8 cellular contexts compared by ENCODE assay signal in the genomic region with DNA sequence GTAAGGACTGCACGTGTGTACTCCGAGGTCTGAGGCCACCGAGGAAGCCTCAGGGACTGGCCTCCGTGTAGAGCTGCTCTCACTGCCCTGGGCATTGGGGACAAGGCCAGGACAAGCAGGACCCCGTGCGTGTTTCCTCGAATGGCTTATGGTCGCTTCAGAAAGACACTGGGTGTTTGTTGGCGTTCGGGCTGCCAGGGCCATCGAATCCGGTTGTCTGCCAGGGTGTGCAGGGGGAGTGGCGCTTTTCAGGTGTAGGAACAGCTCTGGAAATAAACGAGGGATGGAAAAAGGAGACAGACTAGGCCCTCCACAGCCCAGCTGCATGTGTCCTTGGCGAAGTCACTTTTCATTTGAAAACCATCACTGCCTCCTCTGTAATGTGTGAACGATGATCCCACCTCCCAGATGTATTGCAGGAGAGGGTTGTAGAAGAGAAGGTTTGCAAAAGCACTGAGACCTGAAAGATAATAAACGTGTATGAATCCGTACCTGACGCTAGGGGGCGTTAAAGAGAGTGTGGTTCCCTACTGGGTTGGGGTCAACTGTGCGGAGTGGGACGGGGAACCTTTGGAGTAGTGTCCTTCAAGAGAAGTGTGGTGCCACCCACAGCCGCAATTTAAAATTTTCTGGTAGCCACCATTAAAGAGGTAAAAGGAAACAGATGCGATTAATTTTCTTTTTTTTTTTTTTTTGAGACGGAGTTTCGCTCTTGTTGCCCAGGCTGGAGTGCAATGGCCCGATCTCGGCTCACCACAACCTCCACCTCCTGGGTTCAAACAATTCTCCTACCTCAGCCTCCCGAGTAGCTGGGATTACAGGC. TPM values are rescaled to one million over a fixed set of nuclear protein-coding genes. Genes with fewer than 3 reads are reported as not detected.
A peak's percentile ranks its signal among the peaks of the same experiment; 100 is the strongest.
DNase-seq lines count a peak whose midpoint lies in the region; ATAC-seq, FAIRE-seq and TF ChIP-seq lines count a peak whose summit lies in the region.

No MANE protein-coding gene starts in this region.

- H3K36me3 ChIP-seq in Panc1 (ENCODE audit: control insufficient read depth, insufficient read depth, low read length) (0 out of 2 replicates have a peak, but pooled peaks cover 2% of the 10 kb centered on the region), GM12878 (ENCODE audit: control insufficient read depth in 2 of 2, insufficient read depth in 2 of 2, low read length in 1 of 2) (no peaks in the 10 kb centered on the region)

- TF ChIP-seq CTCF in AG04450 (IDR thresholded peaks at IDR 0.05; ENCODE audit: low read depth, low read length) (peak; percentile 53), GM12875 (IDR thresholded peaks at IDR 0.05; ENCODE audit: borderline replicate concordance, insufficient read depth, low read depth, low read length) (peak; percentile 66), Panc1 (IDR thresholded peaks at IDR 0.05) (peak; percentile 91), GM12878 (IDR thresholded peaks at IDR 0.05 in 2 of 3, conservative IDR thresholded peaks at IDR 0.05 in 1 of 3; ENCODE audit: control insufficient read depth in 2 of 3, extremely low read depth in 1 of 3, insufficient read depth in 1 of 3, low read depth in 3 of 3, low read length in 3 of 3) (peak; percentile 60 to 86 (median 68))

- H3K27ac ChIP-seq in AG04450 (ENCODE audit: low read depth, low read length) (no peak overlapping the region), Panc1 (ENCODE audit: low read length) (peak overlapping the region; percentile 70; the same call in 1 of the 2 replicates), GM12878 (ENCODE audit: control insufficient read depth, insufficient read depth) (peak overlapping the region; percentile 27; the same call in 1 of the 2 replicates)

- intact Hi-C loops in Panc1 (cut with micrococcal nuclease; ENCODE audit: unreplicated experiment) = no loop called here
- intact Hi-C loops in GM12878 (cut with micrococcal nuclease; ENCODE audit: unreplicated experiment) = loop anchor here (2.0 kb wide), 1 partner anchor 24 kb away; no protein-coding TSS in a partner anchor

- peak overlapping the region; percentile 30; the same call in 1 of the 2 replicates for H3K9ac ChIP-seq in GM12878 (ENCODE audit: control insufficient read depth, insufficient read depth, low read length)

- no peak for TF ChIP-seq POLR2A in GM12878 (IDR thresholded peaks at IDR 0.05; ENCODE audit: low read depth, low read length)

- in situ Hi-C loops in Panc1 (cut with HindIII; ENCODE audit: low pct_unique_long_range_greater_than_20kb, low sequenced_read_pairs) (no loop called here), GM12878 (cut with MboI) (no loop called here)

- DNase-seq in AG04450 (ENCODE audit: low read depth, low spot score) (no peak), Panc1 (ENCODE audit: low read depth, low spot score) (no peak), GM12878 (ENCODE audit: low read depth, low spot score) (no peak), OCI-M2 (lab: John Stamatoyannopoulos, UW; ENCODE audit: unreplicated experiment) (no peak), islet precursor cell (no peak)

- RAD21 ChIA-PET in GM12878 (lab: Charles Lee; ENCODE audit: unreplicated experiment) = interaction anchor here (0.7 to 5.0 kb wide), 4 partner anchors 24 to 399 kb away, joined by 3 to 38 read pairs (median 4); no protein-coding TSS in a partner anchor

- CTCF ChIA-PET in AG04450 (lab: Charles Lee) = interaction anchor here (0.9 to 2.2 kb wide), 4 partner anchors 9 to 70 kb away, joined by 4 to 9 read pairs (median 6); no protein-coding TSS in a partner anchor
- CTCF ChIA-PET in Panc1 (lab: Charles Lee) = interaction anchor here (0.6 to 0.7 kb wide), 2 partner anchors 29 to 82 kb away, joined by 6 to 10 read pairs; no protein-coding TSS in a partner anchor
- CTCF ChIA-PET in GM12878 (lab: Yijun Ruan, JAX) = interaction anchor here (0.7 to 21.2 kb wide), 14 partner anchors 10 to 73 kb away, joined by 3 to 396 read pairs (median 4); no protein-coding TSS in a partner anchor

- no peak for TF ChIP-seq EP300 in GM12878 (IDR thresholded peaks at IDR 0.05; ENCODE audit: borderline replicate concordance in 1 of 2, control insufficient read depth in 1 of 2, low read depth in 2 of 2, low read length in 2 of 2)

- SMC1A ChIA-PET in GM12878 (lab: Charles Lee; ENCODE audit: uncharacterized antibody, unreplicated experiment) = interaction anchor here (0.9 to 7.4 kb wide), 4 partner anchors 11 to 31 kb away, joined by 4 to 67 read pairs (median 6); a partner anchor contains a TSS

- no peaks in the 10 kb centered on the region for H3K79me2 ChIP-seq in GM12878 (ENCODE audit: control insufficient read depth, insufficient read depth, low read length)

- peak overlapping the region; percentile 45 for H3K4me2 ChIP-seq in GM12878 (ENCODE audit: control insufficient read depth, insufficient read depth)

- H3K4me1 ChIP-seq in Panc1 (ENCODE audit: control insufficient read depth, insufficient read depth, low read length) (peaks cover 9% of the 10 kb centered on the region), GM12878 (ENCODE audit: control insufficient read depth, insufficient read depth, low read length) (peaks cover 25% of the 10 kb centered on the region), mononuclear cell (ENCODE audit: insufficient read depth, low read length) (peaks cover 53% of the 10 kb centered on the region)

- peak overlapping the region; percentile 62 for H2AFZ ChIP-seq in GM12878 (ENCODE audit: control insufficient read depth, low read depth, low read length)

- BruUV-seq in Panc1 (replicated peaks; lab: Mats Ljungman, UMichigan) = no TSS peak
- no TSS peak for BruUV-seq in GM12878 (replicated peaks; lab: Mats Ljungman, UMichigan)

- H3K27me3 ChIP-seq in AG04450 (ENCODE audit: control insufficient read depth, insufficient read depth, low read length) (peaks cover 28% of the 10 kb centered on the region), Panc1 (ENCODE audit: control insufficient read depth, insufficient read depth, low read length) (no peaks in the 10 kb centered on the region), GM12878 (replicated peaks in 1 of 2; ENCODE audit: control insufficient read depth in 2 of 2, insufficient read depth in 2 of 2, low read length in 1 of 2) (no peaks in the 10 kb centered on the region), mononuclear cell (ENCODE audit: insufficient read depth, low read length) (no peaks in the 10 kb centered on the region)

- H4K20me1 ChIP-seq in GM12878 (ENCODE audit: control insufficient read depth, insufficient read depth) = no peaks in the 10 kb centered on the region

- POLR2A ChIA-PET in AG04450 (lab: Yijun Ruan, JAX) (interaction anchor here (0.7 to 1.0 kb wide), 2 partner anchors 28 to 191 kb away, joined by 3 to 6 read pairs; no protein-coding TSS in a partner anchor), Panc1 (lab: Charles Lee) (no interaction called here), GM12878 (lab: Charles Lee) (interaction anchor here (0.7 to 2.0 kb wide), 8 partner anchors 21 to 365 kb away, joined by 3 to 10 read pairs (median 6); no protein-coding TSS in a partner anchor)

- peak; percentile 26; the same call in 1 of the 2 replicates for TF ChIP-seq RAD21 in GM12878 (IDR thresholded peaks at IDR 0.05; ENCODE audit: insufficient read depth, low read depth, low read length)

- H3K9me3 ChIP-seq in AG04450 (ENCODE audit: control insufficient read depth, insufficient read depth, low read length) (no peaks in the 10 kb centered on the region; the same call in 1 of the 2 replicates), Panc1 (ENCODE audit: control insufficient read depth, insufficient read depth, low read depth, low read length) (no peaks in the 10 kb centered on the region), GM12878 (replicated peaks; ENCODE audit: control insufficient read depth, insufficient read depth, low read length) (no peaks in the 10 kb centered on the region), mononuclear cell (ENCODE audit: low read depth, low read length) (no peaks in the 10 kb centered on the region)

- H3K4me3 ChIP-seq in AG04450 (ENCODE audit: low read depth, low read length) = no peak overlapping the region
- H3K4me3 ChIP-seq in GM12875 (ENCODE audit: low read depth, low read length) = no peak overlapping the region
- no peak overlapping the region for H3K4me3 ChIP-seq in Panc1 (ENCODE audit: low read depth in 2 of 2, low read length in 2 of 2)
- peak overlapping the region; percentile 34; the same call in 1 of the 2 replicates for H3K4me3 ChIP-seq in GM12878
- H3K4me3 ChIP-seq in mononuclear cell (ENCODE audit: low read length) = peak overlapping the region; percentile 13

- WGBS in GM12878 (ENCODE audit: insufficient coverage, insufficient replicate concordance, low lambda C conversion rate, missing lambda C conversion rate) = 53% methylated on average over 26 of the region's 29 CpGs

- FAIRE-seq in GM12878 (lab: Jason Lieb, UNC) = peak; percentile 85

- ATAC-seq in Panc1 (no peak), GM12878 (peak; percentile 39), GM21737 (IDR thresholded peaks at IDR 0.05; ENCODE audit: unreplicated experiment) (no peak)

RNA-seq across cellular contexts. Expression of a gene that starts 2.1 kb away (rescaled TPM):
- polyA plus RNA-seq in AG04450 (2011; rRNA removed) (not detected in 2 replicates), GM12878 (2011; rRNA removed) (not detected in 2 replicates), GM12878 (2014; fragmentation: Illumina TruSeq; extraction: Trizol) (not detected in 2 replicates), GM12878 (2014; fragmentation: Nextera tagmentation; extraction: Ambion mirVana) (not detected), GM12878 (2014; rRNA removed) (0.06 TPM in 1 of 2 replicates, not detected in the other), GM12878 (2016; fragmentation: Nextera tagmentation; extraction: Ambion mirVana) (under 1 TPM in 1 of 2 experiments, not detected in 1; 0.33 TPM)
- polyA minus RNA-seq in AG04450 (2011; rRNA and poly(A)+ RNA removed) = not detected in 2 replicates
- total RNA-seq in Panc1 (2021; ENCODE audit: unreplicated experiment) (0.21 TPM), GM12878 (2014; rRNA removed) (0.06 TPM in 1 of 2 replicates, not detected in the other), GM12878 (2014; rRNA removed; fragmentation: Illumina TruSeq; extraction: Trizol) (not detected in 2 replicates), GM12878 (2021) (not detected in 2 replicates), mononuclear cell (under 0.01 TPM)
- not detected for polyA plus RNA-seq in Panc1 (2012; ENCODE audit: insufficient read length)
- 0.22 TPM in 1 of 2 replicates, not detected in the other for total RNA-seq in GM12878 (2013; cell fraction: nucleolus; rRNA removed)
- polyA plus RNA-seq in GM12878 (2011; ENCODE audit: low read depth) = not detected
- polyA plus RNA-seq in GM12878 (2011; cell fraction: cytosol; rRNA removed) = 0.01 and 0.05 TPM in 2 replicates
- polyA plus RNA-seq in GM12878 (2011; cell fraction: nucleus; rRNA removed) = 0.07 and 0.15 TPM in 2 replicates
- polyA plus RNA-seq in GM12878 (2012) = 0.06 TPM in 1 of 2 replicates, not detected in the other
- not detected in 2 replicates for polyA minus RNA-seq in GM12878 (2011; rRNA and poly(A)+ RNA removed)
- not detected in 2 replicates for polyA minus RNA-seq in GM12878 (2011; cell fraction: cytosol; rRNA and poly(A)+ RNA removed)
- polyA minus RNA-seq in GM12878 (2011; cell fraction: nucleus; rRNA and poly(A)+ RNA removed) = not detected in 2 replicates

RNA-seq across cellular contexts. Expression of a gene that starts 11.2 kb away (rescaled TPM):
- polyA plus RNA-seq in AG04450 (2011; rRNA removed) (3.6 and 5.5 TPM in 2 replicates), GM12878 (2011; rRNA removed) (0.29 and 0.67 TPM in 2 replicates), GM12878 (2014; fragmentation: Illumina TruSeq; extraction: Trizol) (0.26 TPM in 1 of 2 replicates, not detected in the other), GM12878 (2014; fragmentation: Nextera tagmentation; extraction: Ambion mirVana) (not detected), GM12878 (2014; rRNA removed) (0.95 and 1.00 TPM in 2 replicates), GM12878 (2016; fragmentation: Nextera tagmentation; extraction: Ambion mirVana) (1 to 10 TPM in 1 of 2 experiments, under 1 TPM in 1; 0.58 to 1.1 TPM)
- 3.0 and 4.2 TPM in 2 replicates for polyA minus RNA-seq in AG04450 (2011; rRNA and poly(A)+ RNA removed)
- total RNA-seq in Panc1 (2021; ENCODE audit: unreplicated experiment) (18.3 TPM), GM12878 (2014; rRNA removed) (0.71 and 0.90 TPM in 2 replicates), GM12878 (2014; rRNA removed; fragmentation: Illumina TruSeq; extraction: Trizol) (0.32 and 0.63 TPM in 2 replicates), GM12878 (2021) (1.2 and 1.5 TPM in 2 replicates), mononuclear cell (0.52 TPM)
- 28.2 TPM for polyA plus RNA-seq in Panc1 (2012; ENCODE audit: insufficient read length)
- total RNA-seq in GM12878 (2013; cell fraction: nucleolus; rRNA removed) = 3.2 and 4.8 TPM in 2 replicates
- 0.38 TPM for polyA plus RNA-seq in GM12878 (2011; ENCODE audit: low read depth)
- 1.1 and 1.9 TPM in 2 replicates for polyA plus RNA-seq in GM12878 (2011; cell fraction: cytosol; rRNA removed)
- polyA plus RNA-seq in GM12878 (2011; cell fraction: nucleus; rRNA removed) = 2.0 and 2.8 TPM in 2 replicates
- polyA plus RNA-seq in GM12878 (2012) = 1.8 TPM in 2 replicates
- 0.51 and 1.5 TPM in 2 replicates for polyA minus RNA-seq in GM12878 (2011; rRNA and poly(A)+ RNA removed)
- 0.53 and 1.0 TPM in 2 replicates for polyA minus RNA-seq in GM12878 (2011; cell fraction: cytosol; rRNA and poly(A)+ RNA removed)
- 0.57 and 0.73 TPM in 2 replicates for polyA minus RNA-seq in GM12878 (2011; cell fraction: nucleus; rRNA and poly(A)+ RNA removed)

RNA-seq across cellular contexts. Expression of a gene that starts 33.6 kb away (rescaled TPM):
- polyA plus RNA-seq in AG04450 (2011; rRNA removed) (0.47 and 1.2 TPM in 2 replicates), GM12878 (2011; rRNA removed) (0.13 and 0.53 TPM in 2 replicates), GM12878 (2014; fragmentation: Illumina TruSeq; extraction: Trizol) (0.22 and 0.91 TPM in 2 replicates), GM12878 (2014; fragmentation: Nextera tagmentation; extraction: Ambion mirVana) (under 1 TPM; 0.55 to 0.58 TPM), GM12878 (2014; rRNA removed) (3.1 and 3.2 TPM in 2 replicates), GM12878 (2016; fragmentation: Nextera tagmentation; extraction: Ambion mirVana) (1 to 10 TPM; 3.4 to 4.8 TPM)
- 1.1 TPM in 2 replicates for polyA minus RNA-seq in AG04450 (2011; rRNA and poly(A)+ RNA removed)
- total RNA-seq in Panc1 (2021; ENCODE audit: unreplicated experiment) (12.3 TPM), GM12878 (2014; rRNA removed) (1.1 TPM in 2 replicates), GM12878 (2014; rRNA removed; fragmentation: Illumina TruSeq; extraction: Trizol) (0.83 and 1.2 TPM in 2 replicates), GM12878 (2021) (7.2 and 9.4 TPM in 2 replicates), mononuclear cell (1.6 TPM)
- polyA plus RNA-seq in Panc1 (2012; ENCODE audit: insufficient read length) = 19.1 TPM
- total RNA-seq in GM12878 (2013; cell fraction: nucleolus; rRNA removed) = 2.7 and 6.1 TPM in 2 replicates
- 2.1 TPM for polyA plus RNA-seq in GM12878 (2011; ENCODE audit: low read depth)
- polyA plus RNA-seq in GM12878 (2011; cell fraction: cytosol; rRNA removed) = 0.73 and 1.0 TPM in 2 replicates
- 2.0 and 3.8 TPM in 2 replicates for polyA plus RNA-seq in GM12878 (2011; cell fraction: nucleus; rRNA removed)
- 4.8 and 5.3 TPM in 2 replicates for polyA plus RNA-seq in GM12878 (2012)
- polyA minus RNA-seq in GM12878 (2011; rRNA and poly(A)+ RNA removed) = 0.88 and 1.6 TPM in 2 replicates
- polyA minus RNA-seq in GM12878 (2011; cell fraction: cytosol; rRNA and poly(A)+ RNA removed) = 1.2 and 1.9 TPM in 2 replicates
- 1.1 and 2.1 TPM in 2 replicates for polyA minus RNA-seq in GM12878 (2011; cell fraction: nucleus; rRNA and poly(A)+ RNA removed)

RNA-seq across cellular contexts. Expression of a gene that starts 35.8 kb away (rescaled TPM):
- polyA plus RNA-seq in AG04450 (2011; rRNA removed) (30.3 and 37.9 TPM in 2 replicates), GM12878 (2011; rRNA removed) (92.5 and 122 TPM in 2 replicates), GM12878 (2014; fragmentation: Illumina TruSeq; extraction: Trizol) (30.5 and 54.4 TPM in 2 replicates), GM12878 (2014; fragmentation: Nextera tagmentation; extraction: Ambion mirVana) (10 to 100 TPM; 44.8 to 49.3 TPM), GM12878 (2014; rRNA removed) (74.1 and 82.0 TPM in 2 replicates), GM12878 (2016; fragmentation: Nextera tagmentation; extraction: Ambion mirVana) (10 to 100 TPM; 51.1 to 57.2 TPM)
- 10.2 and 16.0 TPM in 2 replicates for polyA minus RNA-seq in AG04450 (2011; rRNA and poly(A)+ RNA removed)
- total RNA-seq in Panc1 (2021; ENCODE audit: unreplicated experiment) (17.1 TPM), GM12878 (2014; rRNA removed) (61.5 and 70.0 TPM in 2 replicates), GM12878 (2014; rRNA removed; fragmentation: Illumina TruSeq; extraction: Trizol) (25.8 and 27.0 TPM in 2 replicates), GM12878 (2021) (69.5 and 72.6 TPM in 2 replicates), mononuclear cell (115 TPM)
- 18.5 TPM for polyA plus RNA-seq in Panc1 (2012; ENCODE audit: insufficient read length)
- total RNA-seq in GM12878 (2013; cell fraction: nucleolus; rRNA removed) = 76.5 and 84.9 TPM in 2 replicates
- polyA plus RNA-seq in GM12878 (2011; ENCODE audit: low read depth) = 89.9 TPM
- 206 and 287 TPM in 2 replicates for polyA plus RNA-seq in GM12878 (2011; cell fraction: cytosol; rRNA removed)
- 208 and 325 TPM in 2 replicates for polyA plus RNA-seq in GM12878 (2011; cell fraction: nucleus; rRNA removed)
- polyA plus RNA-seq in GM12878 (2012) = 178 and 191 TPM in 2 replicates
- 37.9 and 97.9 TPM in 2 replicates for polyA minus RNA-seq in GM12878 (2011; rRNA and poly(A)+ RNA removed)
- 52.2 and 53.5 TPM in 2 replicates for polyA minus RNA-seq in GM12878 (2011; cell fraction: cytosol; rRNA and poly(A)+ RNA removed)
- 55.2 and 62.4 TPM in 2 replicates for polyA minus RNA-seq in GM12878 (2011; cell fraction: nucleus; rRNA and poly(A)+ RNA removed)

RNA-seq across cellular contexts. Expression of a gene that starts 54.9 kb away (rescaled TPM):
- polyA plus RNA-seq in AG04450 (2011; rRNA removed) (not detected in 2 replicates), GM12878 (2011; rRNA removed) (0.01 and 0.03 TPM in 2 replicates), GM12878 (2014; fragmentation: Illumina TruSeq; extraction: Trizol) (0.06 TPM in 1 of 2 replicates, not detected in the other), GM12878 (2014; fragmentation: Nextera tagmentation; extraction: Ambion mirVana) (under 1 TPM in 1 of 2 experiments, not detected in 1; 0.04 TPM), GM12878 (2014; rRNA removed) (0.35 and 0.39 TPM in 2 replicates), GM12878 (2016; fragmentation: Nextera tagmentation; extraction: Ambion mirVana) (under 1 TPM; 0.13 to 0.36 TPM)
- 0.09 TPM in 1 of 2 replicates, not detected in the other for polyA minus RNA-seq in AG04450 (2011; rRNA and poly(A)+ RNA removed)
- total RNA-seq in Panc1 (2021; ENCODE audit: unreplicated experiment) (0.67 TPM), GM12878 (2014; rRNA removed) (0.11 and 0.33 TPM in 2 replicates), GM12878 (2014; rRNA removed; fragmentation: Illumina TruSeq; extraction: Trizol) (0.18 and 0.31 TPM in 2 replicates), GM12878 (2021) (0.31 and 0.35 TPM in 2 replicates), mononuclear cell (1.7 TPM)
- polyA plus RNA-seq in Panc1 (2012; ENCODE audit: insufficient read length) = 2.1 TPM
- 0.19 and 0.24 TPM in 2 replicates for total RNA-seq in GM12878 (2013; cell fraction: nucleolus; rRNA removed)
- not detected for polyA plus RNA-seq in GM12878 (2011; ENCODE audit: low read depth)
- polyA plus RNA-seq in GM12878 (2011; cell fraction: cytosol; rRNA removed) = 0.01 and 0.05 TPM in 2 replicates
- 0.42 and 0.53 TPM in 2 replicates for polyA plus RNA-seq in GM12878 (2011; cell fraction: nucleus; rRNA removed)
- 0.83 and 1.1 TPM in 2 replicates for polyA plus RNA-seq in GM12878 (2012)
- polyA minus RNA-seq in GM12878 (2011; rRNA and poly(A)+ RNA removed) = 0.07 and 0.67 TPM in 2 replicates
- 0.27 TPM in 1 of 2 replicates, not detected in the other for polyA minus RNA-seq in GM12878 (2011; cell fraction: cytosol; rRNA and poly(A)+ RNA removed)
- 0.60 and 0.67 TPM in 2 replicates for polyA minus RNA-seq in GM12878 (2011; cell fraction: nucleus; rRNA and poly(A)+ RNA removed)

Comparison
In these comparisons a context has a peak if more than half of its experiments do, and no peak if none do; other contexts are left out.
1. H3K4me3 ChIP-seq: peak in GM12878 (single experiment) and mononuclear cell (single experiment); none in AG04450 (single experiment), GM12875 (single experiment) and Panc1 (0 of 2).
2. Peak in every context shown above with its lines, with median percentiles within 50 percentile points of each other: CTCF ChIP-seq.